Comparison of ENCODE assay signal across 9 cellular contexts in genomic region chr14:75127903-75128595, GRCh38. TPM values are rescaled to one million over a fixed set of nuclear protein-coding genes. Genes with fewer than 3 reads are reported as not detected.
DNase-seq lines count a peak whose midpoint lies in the region; ATAC-seq and TF ChIP-seq lines count a peak whose summit lies in the region.
"Had no signal": no experiment of that assay in that cellular context is flagged by ENCODE, and none has a peak within 500 bp of the region (broad histone marks: within the 10 kb centered on the region; RNA-seq: fewer than 3 reads in every experiment).

No MANE protein-coding gene starts in this region.

- peak overlapping the region; percentile 82 to 99 (median 95) for H3K27ac Mint-ChIP-seq in CD4-positive, alpha-beta memory T cell
- peak overlapping the region; percentile 29 for H3K27ac Mint-ChIP-seq in neural progenitor cell

- H3K27ac ChIP-seq in CD4-positive, alpha-beta memory T cell (ENCODE audit: low read depth, low read length) = no peak overlapping the region
- peak overlapping the region in 38 of 59 donors; percentile 10 to 98 (median 93) for H3K27ac ChIP-seq in dorsolateral prefrontal cortex
- H3K27ac ChIP-seq in neural progenitor cell = no peak overlapping the region

- POLR2A ChIA-PET in CD4-positive, alpha-beta memory T cell (lab: Charles Lee; ENCODE audit: partially characterized antibody) = interaction anchor here (0.9 to 2.0 kb wide), 3 partner anchors 48 to 365 kb away, joined by 3 to 5 read pairs (median 4); partner anchors contain the start of genes TMED10 and YLPM1

- H3K4me1 Mint-ChIP-seq in CD4-positive, alpha-beta memory T cell = peaks cover 32 to 54% (median 40%) of the 10 kb centered on the region in 4 donors
- H3K4me1 Mint-ChIP-seq in neural progenitor cell = peaks cover 21% of the 10 kb centered on the region

- H3K27me3 ChIP-seq in CD4-positive, alpha-beta memory T cell (ENCODE audit: insufficient read depth, low read length) = no peaks in the 10 kb centered on the region
- no peaks in the 10 kb centered on the region for H3K27me3 ChIP-seq in dorsolateral prefrontal cortex
- H3K27me3 ChIP-seq in neural progenitor cell = no peaks in the 10 kb centered on the region
- H3K27me3 ChIP-seq in H7 (ENCODE audit: control insufficient read depth, insufficient read depth, low read length) = no peaks in the 10 kb centered on the region
- H3K27me3 ChIP-seq: SJSA1 had no signal

- no peak overlapping the region for H2AFZ ChIP-seq in neural progenitor cell (replicated peaks)

- H3K9me3 ChIP-seq in CD4-positive, alpha-beta memory T cell (ENCODE audit: control insufficient read depth in 1 of 2, low read length in 2 of 2) = no peaks in the 10 kb centered on the region
- no peaks in the 10 kb centered on the region for H3K9me3 ChIP-seq in neural progenitor cell (ENCODE audit: low read depth)
- H3K9me3 ChIP-seq: SJSA1 had no signal

- no peak overlapping the region for H3K9ac ChIP-seq in neural progenitor cell

- H3K4me3 ChIP-seq in CD4-positive, alpha-beta memory T cell (ENCODE audit: low read length in 2 of 2) = no peak overlapping the region
- H3K4me3 ChIP-seq in dorsolateral prefrontal cortex (peak overlapping the region in 58 of 59 donors; percentile 53 to 98 (median 90)), neural progenitor cell (no peak overlapping the region), H7 (ENCODE audit: insufficient read depth, low read depth, low read length) (no peak overlapping the region)

- H3K36me3 ChIP-seq in CD4-positive, alpha-beta memory T cell (ENCODE audit: insufficient read depth, low read length) = peaks cover 2% of the 10 kb centered on the region
- H3K36me3 ChIP-seq in neural progenitor cell = peaks cover 4% of the 10 kb centered on the region
- no peaks in the 10 kb centered on the region for H3K36me3 ChIP-seq in H7 (replicated peaks; ENCODE audit: control insufficient read depth, insufficient read depth, low read length)

- H3K4me2 ChIP-seq in neural progenitor cell = no peak overlapping the region

- peaks cover 5% of the 10 kb centered on the region for H3K79me2 ChIP-seq in neural progenitor cell (ENCODE audit: low read depth)

- H3K27me3 Mint-ChIP-seq in CD4-positive, alpha-beta memory T cell = no peaks in the 10 kb centered on the region
- H3K27me3 Mint-ChIP-seq in neural progenitor cell (ENCODE audit: insufficient read depth, low read depth) = peaks cover 2% of the 10 kb centered on the region

- H3K36me3 Mint-ChIP-seq in CD4-positive, alpha-beta memory T cell = peaks cover 7 to 30% of the 10 kb centered on the region in 2 donors
- H3K36me3 Mint-ChIP-seq in neural progenitor cell = peaks cover 8% of the 10 kb centered on the region

- peak overlapping the region; percentile 74 to 97 (median 94) for H3K4me3 Mint-ChIP-seq in CD4-positive, alpha-beta memory T cell
- H3K4me3 Mint-ChIP-seq in neural progenitor cell = peak overlapping the region; percentile 83

- no peaks in the 10 kb centered on the region for H3K9me3 Mint-ChIP-seq in CD4-positive, alpha-beta memory T cell
- H3K9me3 Mint-ChIP-seq in neural progenitor cell = no peaks in the 10 kb centered on the region

- intact Hi-C loops in CD4-positive, alpha-beta memory T cell (cut with micrococcal nuclease) = loop anchor here (1.0 to 5.0 kb wide), 7 partner anchors 48 to 534 kb away; partner anchors contain the start of genes EIF2B2, ERG28, TMED10 and TTLL5
- intact Hi-C loops in dorsolateral prefrontal cortex (cut with DNase I) = loop anchor here in 1 of 2 donors (2.0 to 5.0 kb wide), 2 partner anchors 175 to 359 kb away; no protein-coding TSS in a partner anchor

- no peaks in the 10 kb centered on the region for H4K20me1 ChIP-seq in neural progenitor cell (ENCODE audit: low read depth)

- H3F3A ChIP-seq in neural progenitor cell (ENCODE audit: low read depth) = peaks cover 12% of the 10 kb centered on the region

- no peak for DNase-seq in CD4-positive, alpha-beta memory T cell
- DNase-seq in LoVo (ENCODE audit: low spot score) (peak; percentile 19), dorsolateral prefrontal cortex (no peak), neural progenitor cell (ENCODE audit: low spot score) (no peak), NCI-H524 (lab: John Stamatoyannopoulos, UW) (no peak), SIG-M5 (lab: John Stamatoyannopoulos, UW) (no peak), H7 (no peak)

- CTCF ChIA-PET in CD4-positive, alpha-beta memory T cell (lab: Charles Lee; ENCODE audit: partially characterized antibody) = interaction anchor here (1.4 to 10.5 kb wide), 4 partner anchors 14 to 449 kb away, joined by 3 to 273 read pairs (median 18); no protein-coding TSS in a partner anchor

- H3K4me1 ChIP-seq in CD4-positive, alpha-beta memory T cell (ENCODE audit: insufficient read depth, low read length) = peaks cover 42% of the 10 kb centered on the region
- H3K4me1 ChIP-seq in neural progenitor cell = no peaks in the 10 kb centered on the region

- TF ChIP-seq CTCF in dorsolateral prefrontal cortex (IDR thresholded peaks at IDR 0.05 in 54 of 56, conservative IDR thresholded peaks at IDR 0.05 in 2 of 56; ENCODE audit: low read depth in 1 of 56, partially characterized antibody in 56 of 56) (no peak), neural progenitor cell (IDR thresholded peaks at IDR 0.05) (no peak)

- no peak for ATAC-seq in esophagus mucosa

RNA-seq across cellular contexts. Expression of gene NEK9, which starts 1.2 kb away (rescaled TPM):
- total RNA-seq in CD4-positive, alpha-beta memory T cell = 100 to 1,000 TPM; 129 to 133 TPM
- 10 to 100 TPM in 1 of 2 donors, 1 to 10 TPM in 1; 9.8 to 20.2 TPM for polyA plus RNA-seq in CD4-positive, alpha-beta memory T cell
- total RNA-seq in dorsolateral prefrontal cortex = 100 to 1,000 TPM in 7 of 120 experiments, 10 to 100 TPM in 113; 54.3 to 112 (median 74.8) TPM
- 25.9 and 28.3 TPM in 2 replicates for total RNA-seq in neural progenitor cell (ENCODE audit: low replicate concordance)
- 31.2 TPM for total RNA-seq in esophagus mucosa
- 23.0 and 38.4 TPM in 2 replicates for total RNA-seq in H7 (2014; rRNA removed; shearing (Covaris generic))

RNA-seq across cellular contexts. Expression of gene TMED10, which starts 48.4 kb away (rescaled TPM):
- total RNA-seq in CD4-positive, alpha-beta memory T cell = 100 to 1,000 TPM; 202 to 217 TPM
- 100 to 1,000 TPM; 338 to 425 TPM for polyA plus RNA-seq in CD4-positive, alpha-beta memory T cell
- total RNA-seq in dorsolateral prefrontal cortex = 100 to 1,000 TPM; 120 to 287 (median 172) TPM
- 176 and 220 TPM in 2 replicates for total RNA-seq in neural progenitor cell (ENCODE audit: low replicate concordance)
- 293 TPM for total RNA-seq in esophagus mucosa
- 151 and 240 TPM in 2 replicates for total RNA-seq in H7 (2014; rRNA removed; shearing (Covaris generic))

RNA-seq across cellular contexts. Expression of gene ZC2HC1C, which starts 58.6 kb away (rescaled TPM):
- total RNA-seq in CD4-positive, alpha-beta memory T cell = under 1 TPM; 0.76 to 0.97 TPM
- polyA plus RNA-seq in CD4-positive, alpha-beta memory T cell = 1 to 10 TPM; 1.5 to 3.6 TPM
- total RNA-seq in dorsolateral prefrontal cortex = 10 to 100 TPM in 27 of 120 experiments, 1 to 10 TPM in 93; 3.8 to 18.1 (median 7.8) TPM
- 0.90 and 0.94 TPM in 2 replicates for total RNA-seq in neural progenitor cell (ENCODE audit: low replicate concordance)
- 1.1 TPM for total RNA-seq in esophagus mucosa
- 1.3 and 2.7 TPM in 2 replicates for total RNA-seq in H7 (2014; rRNA removed; shearing (Covaris generic))

Comparison
In these comparisons a context has a peak if more than half of its experiments do, and no peak if none do; other contexts are left out.
1. H3K27ac ChIP-seq: peak in dorsolateral prefrontal cortex (38 of 59); none in CD4-positive, alpha-beta memory T cell (single experiment) and neural progenitor cell (single experiment).
2. H3K4me3 ChIP-seq: peak in dorsolateral prefrontal cortex (58 of 59); none in CD4-positive, alpha-beta memory T cell (0 of 2), neural progenitor cell (single experiment) and H7 (single experiment).